8 cellular contexts compared by ENCODE assay signal in the genomic region with DNA sequence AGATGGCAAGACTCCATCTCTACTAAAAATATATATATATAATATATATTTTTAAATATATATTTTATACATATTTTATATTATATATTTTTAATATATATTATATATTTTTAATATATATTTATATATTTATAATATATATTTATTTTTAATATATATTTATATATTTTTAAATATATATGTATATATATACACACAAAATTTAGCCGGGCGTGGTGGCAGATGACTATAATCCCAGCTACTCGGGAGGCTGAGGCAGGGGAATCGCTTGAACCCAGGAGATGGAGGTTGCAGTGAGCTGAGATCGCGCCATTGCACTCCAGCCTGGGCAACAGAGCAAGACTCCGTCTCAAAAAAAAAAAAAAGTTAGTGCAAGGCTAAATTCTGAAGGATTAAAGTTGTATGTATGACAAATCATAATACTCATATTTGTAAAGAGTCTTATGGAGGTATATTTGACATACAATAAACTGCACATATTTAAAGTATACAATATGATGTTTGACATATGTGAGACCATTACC. TPM values are rescaled to one million over a fixed set of nuclear protein-coding genes. Genes with fewer than 3 reads are reported as not detected.
DNase-seq lines count a peak whose midpoint lies in the region; FAIRE-seq and TF ChIP-seq lines count a peak whose summit lies in the region.

No MANE protein-coding gene starts in this region.

- TF ChIP-seq CTCF in AG04450 (IDR thresholded peaks at IDR 0.05; ENCODE audit: low read depth, low read length): no peak
- no peak for TF ChIP-seq CTCF in KMS-11 (conservative IDR thresholded peaks at IDR 0.05; ENCODE audit: low read depth, low read length)
- TF ChIP-seq CTCF in nephron progenitor cell (IDR thresholded peaks at IDR 0.05): no peak

- peaks cover 3% of the 10 kb centered on the region for H3K9me3 Mint-ChIP-seq in nephron progenitor cell

- H3K36me3 ChIP-seq in KMS-11 (ENCODE audit: insufficient read depth): no peaks in the 10 kb centered on the region

- H3K36me3 Mint-ChIP-seq in nephron progenitor cell (ENCODE audit: low read depth): peaks cover 27% of the 10 kb centered on the region

- H3K4me2 ChIP-seq in KMS-11: peak overlapping the region; percentile 83

- peaks cover 6% of the 10 kb centered on the region for H3K4me1 ChIP-seq in KMS-11 (ENCODE audit: low read depth, poor library complexity, severe bottlenecking)

- H3K4me3 ChIP-seq in AG04450 (ENCODE audit: low read depth, low read length) (no peak overlapping the region), KMS-11 (IDR thresholded peaks at IDR 0.05; ENCODE audit: insufficient read depth, low read depth, low read length) (no peak overlapping the region)

- H2AFZ ChIP-seq in KMS-11 (ENCODE audit: low read depth): peak overlapping the region; percentile 63; the same call in 1 of the 2 replicates

- CTCF ChIA-PET in AG04450 (lab: Charles Lee): interaction anchor here (0.7 to 2.6 kb wide), 3 partner anchors 109 to 158 kb away, joined by 3 to 14 read pairs (median 3); no protein-coding TSS in a partner anchor

- H3K4me3 Mint-ChIP-seq in nephron progenitor cell: peak overlapping the region; percentile 90

- POLR2A ChIA-PET in AG04450 (lab: Yijun Ruan, JAX): interaction anchor here (2.5 kb wide), 1 partner anchor 28 kb away, joined by 8 read pairs; a partner anchor contains a TSS

- no peak overlapping the region for H3K9ac ChIP-seq in KMS-11

- H3K27me3 ChIP-seq in AG04450 (ENCODE audit: control insufficient read depth, insufficient read depth, low read length) (no peaks in the 10 kb centered on the region), KMS-11 (ENCODE audit: insufficient read depth, low read depth) (no peaks in the 10 kb centered on the region)

- no peak for FAIRE-seq in HTR-8/SVneo (lab: Jason Lieb, UNC)

- DNase-seq in AG04450 (ENCODE audit: low read depth, low spot score): no peak
- DNase-seq in caudate nucleus (lab: John Stamatoyannopoulos, UW): no peak
- DNase-seq in nephron progenitor cell: no peak
- DNase-seq in DMS79 (lab: John Stamatoyannopoulos, UW): no peak
- DNase-seq in HTR-8/SVneo (ENCODE audit: insufficient read length, low spot score): no peak
- no peak for DNase-seq in NCI-H1417 (lab: John Stamatoyannopoulos, UW)
- no peak for DNase-seq in central memory CD4-positive, alpha-beta T cell

- H4K20me1 ChIP-seq in KMS-11 (ENCODE audit: insufficient read depth): no peaks in the 10 kb centered on the region

- peaks cover 51% of the 10 kb centered on the region for H3K4me1 Mint-ChIP-seq in nephron progenitor cell

- H3K27me3 Mint-ChIP-seq in nephron progenitor cell (ENCODE audit: low read depth, poor library complexity): no peaks in the 10 kb centered on the region

- H3K9me3 ChIP-seq in AG04450 (ENCODE audit: control insufficient read depth, insufficient read depth, low read length): no peaks in the 10 kb centered on the region; the same call in 1 of the 2 replicates

- peak overlapping the region; percentile 100 for H3K27ac Mint-ChIP-seq in nephron progenitor cell

- peak overlapping the region; percentile 91 for H3K27ac ChIP-seq in AG04450 (ENCODE audit: low read depth, low read length)
- H3K27ac ChIP-seq in KMS-11: no peak overlapping the region
- H3K27ac ChIP-seq in caudate nucleus (ENCODE audit: low read depth, low read length): peak overlapping the region; percentile 91

- H3K79me2 ChIP-seq in KMS-11 (ENCODE audit: insufficient read depth, low read depth): peaks cover 5% of the 10 kb centered on the region; the same call in 1 of the 2 replicates

RNA-seq across cellular contexts. Expression of a gene that starts 7.7 kb away (rescaled TPM):
- 20.4 and 28.4 TPM in 2 replicates for polyA plus RNA-seq in AG04450 (2011; rRNA removed)
- 9.2 and 15.9 TPM in 2 replicates for polyA minus RNA-seq in AG04450 (2011; rRNA and poly(A)+ RNA removed)

RNA-seq across cellular contexts. Expression of a gene that starts 27.7 kb away (rescaled TPM):
- 600 and 848 TPM in 2 replicates for polyA plus RNA-seq in AG04450 (2011; rRNA removed)
- polyA minus RNA-seq in AG04450 (2011; rRNA and poly(A)+ RNA removed): 204 and 360 TPM in 2 replicates
